1 cellular context compared by ENCODE assay signal in genomic region chr9:105973811-105974407, GRCh38.
A peak's percentile ranks its signal among the peaks of the same experiment; 100 is the strongest.
TF ChIP-seq lines count a peak whose summit lies in the region.

No MANE protein-coding gene starts in this region.

TF ChIP-seq in H1, 55 proteins besides CTCF, POLR2A, EP300 and RAD21 (continued from another document):
- TF ChIP-seq PHF8 (conservative IDR thresholded peaks at IDR 0.05; ENCODE audit: low read depth, low read length) = no peak
- TF ChIP-seq GTF2F1 (IDR thresholded peaks at IDR 0.05; ENCODE audit: borderline replicate concordance, low read depth, low read length) = no peak
- TF ChIP-seq TCF12 (IDR thresholded peaks at IDR 0.05; ENCODE audit: low read depth, low read length) = no peak
- TF ChIP-seq ATF2 (IDR thresholded peaks at IDR 0.05; ENCODE audit: low read length) = no peak
- TF ChIP-seq TEAD4 (IDR thresholded peaks at IDR 0.05; ENCODE audit: low read depth, low read length) = peak; percentile 44
- no peak for TF ChIP-seq TBP (IDR thresholded peaks at IDR 0.05; ENCODE audit: low read depth, low read length)
- TF ChIP-seq CHD7 (IDR thresholded peaks at IDR 0.05; ENCODE audit: insufficient replicate concordance, low read length) = peak; percentile 6
